Comparison of ENCODE assay signal across 8 cellular contexts in the genomic region with DNA sequence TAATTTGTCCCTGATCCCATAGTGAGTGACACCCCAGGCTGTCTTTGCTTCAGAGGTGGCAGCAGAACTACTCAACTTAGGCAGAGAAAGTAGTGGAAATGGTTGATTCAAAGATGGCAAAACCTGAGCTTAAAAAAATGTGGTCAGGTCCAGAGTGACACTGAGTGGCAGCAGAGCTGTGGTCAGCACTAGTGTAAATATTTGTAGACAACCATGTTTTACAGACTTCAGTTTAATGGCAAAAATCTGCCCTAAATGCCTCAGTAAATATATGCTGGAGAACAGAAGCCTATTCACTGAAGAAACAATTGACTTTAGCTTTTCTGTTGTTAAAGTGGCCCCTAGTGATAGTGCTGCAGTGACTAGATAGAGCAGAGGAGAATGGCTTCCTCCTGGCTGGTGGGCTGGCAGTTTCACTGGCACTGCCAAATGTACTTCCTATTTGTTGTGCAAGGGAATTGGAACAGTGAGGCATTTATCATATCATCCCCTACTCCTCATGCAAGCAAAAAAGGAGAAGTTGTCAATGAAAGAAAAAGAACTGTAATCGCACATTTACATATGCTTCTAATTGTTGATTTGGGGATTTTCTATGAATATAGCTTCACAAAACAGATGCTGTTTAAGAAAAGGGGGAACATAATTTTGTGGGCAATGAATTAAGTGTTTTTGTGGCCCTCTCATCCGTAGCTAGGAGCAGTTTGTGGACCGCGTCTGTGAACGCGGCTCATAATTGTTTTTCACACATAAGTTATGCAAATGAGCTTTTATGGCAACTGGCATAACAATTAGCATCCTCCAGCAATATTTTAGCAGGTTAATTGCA. TPM values are rescaled to one million over a fixed set of nuclear protein-coding genes. Genes with fewer than 3 reads are reported as not detected.
DNase-seq lines count a peak whose midpoint lies in the region; ATAC-seq, FAIRE-seq and TF ChIP-seq lines count a peak whose summit lies in the region.

No MANE protein-coding gene starts in this region.

- H3K9ac ChIP-seq in kidney (ENCODE audit: low read length in 2 of 2), result no peak overlapping the region

- H3K9me3 ChIP-seq in kidney (ENCODE audit: control insufficient read depth in 1 of 2, low read length in 2 of 2) (no peaks in the 10 kb centered on the region), upper lobe of left lung (no peaks in the 10 kb centered on the region)

- H3K4me1 Mint-ChIP-seq in IgD-negative memory B cell, result peaks cover 4 to 21% (median 11%) of the 10 kb centered on the region in 3 donors
- H3K4me1 Mint-ChIP-seq in activated T-helper 2 cell treated with anti-CD3 and anti-CD28 coated beads, Interferon-gamma antibody, Interleukin-2, Interleukin-4, amounts not matched to agents 10 μg/mL and 5 μg/mL and 100 μg/mL, durations not matched to agents 14 hours and 24 hours and 36 hours (ENCODE audit: low read depth), result peaks cover 27% of the 10 kb centered on the region

- no peak for TF ChIP-seq POLR2A in upper lobe of left lung (IDR thresholded peaks at IDR 0.05)

- H3K4me1 ChIP-seq in kidney (ENCODE audit: control insufficient read depth in 1 of 2, insufficient read depth in 1 of 2, low read depth in 1 of 2, low read length in 2 of 2) (peaks cover 2 to 5% of the 10 kb centered on the region in 2 donors), upper lobe of left lung (peaks cover 14 to 26% (median 19%) of the 10 kb centered on the region in 4 donors)

- no peaks in the 10 kb centered on the region for H3K27me3 ChIP-seq in upper lobe of left lung

- ATAC-seq in upper lobe of left lung (ENCODE audit: low FRiP score in 2 of 2) (peak; percentile 66 to 86), HG03439 (IDR thresholded peaks at IDR 0.05; ENCODE audit: unreplicated experiment) (no peak), GM21515 (IDR thresholded peaks at IDR 0.05; ENCODE audit: unreplicated experiment) (no peak)

- no peak for TF ChIP-seq EP300 in upper lobe of left lung (IDR thresholded peaks at IDR 0.05)

- peak overlapping the region in 2 of 3 donors; percentile 1 to 53 for H3K27ac Mint-ChIP-seq in IgD-negative memory B cell
- no peak overlapping the region for H3K27ac Mint-ChIP-seq in activated T-helper 2 cell treated with anti-CD3 and anti-CD28 coated beads, Interferon-gamma antibody, Interleukin-2, Interleukin-4, amounts not matched to agents 10 μg/mL and 5 μg/mL and 100 μg/mL, durations not matched to agents 14 hours and 24 hours and 36 hours

- no peak for TF ChIP-seq CTCF in kidney (IDR thresholded peaks at IDR 0.05; ENCODE audit: borderline replicate concordance, extremely low read depth, insufficient read depth)
- no peak for TF ChIP-seq CTCF in upper lobe of left lung (IDR thresholded peaks at IDR 0.05)

- 55 to 67% methylated on average over 6 of the region's 6 CpGs for WGBS in upper lobe of left lung, 2 donors

- peaks cover 2% of the 10 kb centered on the region for H3K27me3 Mint-ChIP-seq in IgD-negative memory B cell
- H3K27me3 Mint-ChIP-seq in activated T-helper 2 cell treated with anti-CD3 and anti-CD28 coated beads, Interferon-gamma antibody, Interleukin-2, Interleukin-4, amounts not matched to agents 10 μg/mL and 5 μg/mL and 100 μg/mL, durations not matched to agents 14 hours and 24 hours and 36 hours (ENCODE audit: low read depth), result no peaks in the 10 kb centered on the region

- no peak for FAIRE-seq in kidney (lab: Jason Lieb, UNC)

- H3K4me3 ChIP-seq in kidney (ENCODE audit: low read length in 2 of 2) (peak overlapping the region; percentile 4 to 23), upper lobe of left lung (peak overlapping the region in 1 of 4 donors; percentile 25)

- H3K4me3 Mint-ChIP-seq in IgD-negative memory B cell, result peak overlapping the region; percentile 39 to 93 (median 79)
- H3K4me3 Mint-ChIP-seq in activated T-helper 2 cell treated with anti-CD3 and anti-CD28 coated beads, Interferon-gamma antibody, Interleukin-2, Interleukin-4, amounts not matched to agents 10 μg/mL and 5 μg/mL and 100 μg/mL, durations not matched to agents 14 hours and 24 hours and 36 hours (ENCODE audit: low read depth), result peak overlapping the region; percentile 33

- intact Hi-C loops in activated T-helper 2 cell treated with anti-CD3 and anti-CD28 coated beads, Interferon-gamma antibody, Interleukin-2, Interleukin-4, amounts not matched to agents 10 μg/mL and 5 μg/mL and 100 μg/mL, durations not matched to agents 14 hours and 24 hours and 36 hours (cut with micrococcal nuclease), result no loop called here
- intact Hi-C loops in kidney (cut with DNase I), result no loop called here

- peaks cover 2% of the 10 kb centered on the region for H3K36me3 Mint-ChIP-seq in IgD-negative memory B cell
- peaks cover 10% of the 10 kb centered on the region for H3K36me3 Mint-ChIP-seq in activated T-helper 2 cell treated with anti-CD3 and anti-CD28 coated beads, Interferon-gamma antibody, Interleukin-2, Interleukin-4, amounts not matched to agents 10 μg/mL and 5 μg/mL and 100 μg/mL, durations not matched to agents 14 hours and 24 hours and 36 hours (ENCODE audit: low read depth)

- DNase-seq in COR-L47 (lab: John Stamatoyannopoulos, UW), result peak; percentile 47
- DNase-seq in activated T-helper 2 cell treated with anti-CD3 and anti-CD28 coated beads, Interferon-gamma antibody, Interleukin-2, Interleukin-4, amounts not matched to agents 10 μg/mL and 5 μg/mL and 100 μg/mL, durations not matched to agents 14 hours and 24 hours and 36 hours (ENCODE audit: low spot score), result no peak
- no peak for DNase-seq in kidney
- peak in 1 of 2 donors; percentile 49 for DNase-seq in upper lobe of left lung
- no peak for DNase-seq in NCI-H187 treated with DMSO at 0.1 percent for 48 hours (lab: John Stamatoyannopoulos, UW)

- H3K27ac ChIP-seq in kidney (ENCODE audit: low read depth in 2 of 2, low read length in 2 of 2) (no peak overlapping the region), upper lobe of left lung (peak overlapping the region in 1 of 4 donors; percentile 19)

- no peaks in the 10 kb centered on the region for H3K36me3 ChIP-seq in kidney (ENCODE audit: control insufficient read depth in 1 of 2, insufficient read depth in 2 of 2, low read length in 2 of 2)
- H3K36me3 ChIP-seq in upper lobe of left lung, result no peaks in the 10 kb centered on the region

- H3K9me3 Mint-ChIP-seq in IgD-negative memory B cell, result no peaks in the 10 kb centered on the region
- no peaks in the 10 kb centered on the region for H3K9me3 Mint-ChIP-seq in activated T-helper 2 cell treated with anti-CD3 and anti-CD28 coated beads, Interferon-gamma antibody, Interleukin-2, Interleukin-4, amounts not matched to agents 10 μg/mL and 5 μg/mL and 100 μg/mL, durations not matched to agents 14 hours and 24 hours and 36 hours

RNA-seq across cellular contexts. Expression of a gene that starts 12.0 kb away (rescaled TPM):
- polyA plus RNA-seq in IgD-negative memory B cell, result 7.2 TPM
- total RNA-seq in activated T-helper 2 cell treated with anti-CD3 and anti-CD28 coated beads, Interferon-gamma antibody, Interleukin-2, Interleukin-4, amounts not matched to agents 10 μg/mL and 5 μg/mL and 100 μg/mL, durations not matched to agents 14 hours and 24 hours and 36 hours, result 20.6 and 21.4 TPM in 2 replicates
- 23.6 TPM for total RNA-seq in kidney
- polyA plus RNA-seq in kidney (ENCODE audit: insufficient read depth, low read depth, low replicate concordance), result 10.2 TPM
- total RNA-seq in upper lobe of left lung, result 10 to 100 TPM; 25.7 to 57.6 (median 41.9) TPM

RNA-seq across cellular contexts. Expression of a gene that starts 52.2 kb away (rescaled TPM):
- polyA plus RNA-seq in IgD-negative memory B cell, result 74.7 TPM
- 77.9 and 83.8 TPM in 2 replicates for total RNA-seq in activated T-helper 2 cell treated with anti-CD3 and anti-CD28 coated beads, Interferon-gamma antibody, Interleukin-2, Interleukin-4, amounts not matched to agents 10 μg/mL and 5 μg/mL and 100 μg/mL, durations not matched to agents 14 hours and 24 hours and 36 hours
- 70.5 TPM for total RNA-seq in kidney
- 99.4 TPM for polyA plus RNA-seq in kidney (ENCODE audit: insufficient read depth, low read depth, low replicate concordance)
- total RNA-seq in upper lobe of left lung, result 10 to 100 TPM; 60.8 to 84.0 (median 71.5) TPM

Comparison
In these comparisons a context has a peak if more than half of its experiments do, and no peak if none do; other contexts are left out.
1. ATAC-seq: peak in upper lobe of left lung (2 of 2); none in HG03439 (single experiment) and GM21515 (single experiment).